ENCODE assay signal across 8 cellular contexts in the genomic region with DNA sequence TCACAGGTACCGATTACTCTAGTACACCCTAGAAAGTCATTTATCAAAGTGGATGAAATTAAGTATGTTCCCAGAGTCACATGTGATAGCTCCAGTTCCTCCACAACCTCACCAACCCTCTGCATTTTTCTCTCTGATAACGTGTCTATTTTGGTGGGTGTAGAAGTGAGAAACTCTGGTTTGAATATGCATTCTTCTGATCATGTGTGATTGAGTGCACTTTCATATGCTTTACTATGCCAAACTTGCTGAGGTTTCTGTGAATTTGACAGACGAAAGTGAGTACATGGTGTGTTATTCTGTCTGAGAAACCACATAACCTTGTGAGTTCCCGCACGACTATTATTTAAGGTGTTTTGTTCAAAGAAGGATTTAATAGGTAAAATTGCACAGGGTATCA.
DNase-seq lines count a peak whose midpoint lies in the region; ATAC-seq, FAIRE-seq and TF ChIP-seq lines count a peak whose summit lies in the region.
"Not testable (repeated sequence)": the region's sequence is repeated elsewhere in the genome, so short reads cannot be mapped to it uniquely, and the experiment has no call there.

No MANE protein-coding gene starts in this region.

- not testable (repeated sequence) for H3K27me3 Mint-ChIP-seq in activated T-helper 17 cell treated with anti-CD3 and anti-CD28 coated beads, Interleukin-2, amount 50 U/mL, for 72 hours

- H4K20me1 ChIP-seq in KMS-11 (ENCODE audit: insufficient read depth); endothelial cell of umbilical vein (replicated peaks; ENCODE audit: control insufficient read depth, extremely low read depth, insufficient read depth, low read length): not testable (repeated sequence)

- POLR2A ChIA-PET in endothelial cell of umbilical vein (lab: Charles Lee): not testable (repeated sequence)

- H3K9ac ChIP-seq in KMS-11; endothelial cell of umbilical vein (replicated peaks; ENCODE audit: extremely low read depth, insufficient read depth, low read length): not testable (repeated sequence)

- not testable (repeated sequence) for H3K36me3 Mint-ChIP-seq in activated T-helper 17 cell treated with anti-CD3 and anti-CD28 coated beads, Interleukin-2, amount 50 U/mL, for 72 hours (ENCODE audit: low read depth)

- H3K27me3 ChIP-seq in KMS-11 (ENCODE audit: insufficient read depth, low read depth); endothelial cell of umbilical vein (ENCODE audit: control insufficient read depth in 2 of 2, insufficient read depth in 2 of 2, low read length in 2 of 2): not testable (repeated sequence)

- H3K9me3 Mint-ChIP-seq in activated T-helper 17 cell treated with anti-CD3 and anti-CD28 coated beads, Interleukin-2, amount 50 U/mL, for 72 hours: not testable (repeated sequence)

- not testable (repeated sequence) for DNase-seq in endothelial cell of umbilical vein (ENCODE audit: low read depth, low spot score); urothelium cell line (ENCODE audit: low spot score)

- intact Hi-C loops in endothelial cell of umbilical vein (cut with micrococcal nuclease): loop anchor here (10.0 kb wide), 1 partner anchor 1628 kb away; no protein-coding TSS in a partner anchor

- peak; percentile 64 for ATAC-seq in GM18519 (IDR thresholded peaks at IDR 0.05; ENCODE audit: low FRiP score, unreplicated experiment)
- ATAC-seq in GM19463 (IDR thresholded peaks at IDR 0.05; ENCODE audit: unreplicated experiment): peak; percentile 81
- peak; percentile 57 for ATAC-seq in GM21786 (IDR thresholded peaks at IDR 0.05; ENCODE audit: unreplicated experiment)
- ATAC-seq in HG03097 (IDR thresholded peaks at IDR 0.05; ENCODE audit: low FRiP score, unreplicated experiment): peak; percentile 67
- ATAC-seq in activated T-helper 17 cell treated with anti-CD3 and anti-CD28 coated beads, Interleukin-2, amount 50 U/mL, for 72 hours (replicated peaks): peak; percentile 18

- H2AFZ ChIP-seq in KMS-11 (ENCODE audit: low read depth); endothelial cell of umbilical vein (ENCODE audit: low read depth, low read length): not testable (repeated sequence)

- H3K4me3 Mint-ChIP-seq in activated T-helper 17 cell treated with anti-CD3 and anti-CD28 coated beads, Interleukin-2, amount 50 U/mL, for 72 hours: not testable (repeated sequence)

- CTCF ChIA-PET in endothelial cell of umbilical vein (lab: Charles Lee): not testable (repeated sequence)

- peak overlapping the region; percentile 36; the same call in 1 of the 2 replicates for H3K27ac ChIP-seq in KMS-11
- not testable (repeated sequence) for H3K27ac ChIP-seq in endothelial cell of umbilical vein (ENCODE audit: insufficient read depth, low read depth, low read length)

- not testable (repeated sequence) for H3K4me3 ChIP-seq in KMS-11 (IDR thresholded peaks at IDR 0.05; ENCODE audit: insufficient read depth, low read depth, low read length); endothelial cell of umbilical vein (replicated peaks in 1 of 3; ENCODE audit: insufficient read depth in 1 of 3, low read depth in 1 of 3, low read length in 3 of 3)

- dilution Hi-C loops in endothelial cell of umbilical vein (cut with MboI; ENCODE audit: extremely low pct_ligation_motif_present, low sequenced_read_pairs): not testable (repeated sequence)

- not testable (repeated sequence) for BruUV-seq in endothelial cell of umbilical vein (replicated peaks; lab: Mats Ljungman, UMichigan)

- H3K79me2 ChIP-seq in KMS-11 (ENCODE audit: insufficient read depth, low read depth); endothelial cell of umbilical vein (ENCODE audit: control insufficient read depth, insufficient read depth, low read length): not testable (repeated sequence)

- H3K27ac Mint-ChIP-seq in activated T-helper 17 cell treated with anti-CD3 and anti-CD28 coated beads, Interleukin-2, amount 50 U/mL, for 72 hours: not testable (repeated sequence)

- H3K9me1 ChIP-seq in endothelial cell of umbilical vein (replicated peaks; ENCODE audit: control insufficient read depth, extremely low read depth, insufficient read depth, low read length): not testable (repeated sequence)

- TF ChIP-seq POLR2A in endothelial cell of umbilical vein (IDR thresholded peaks at IDR 0.05; ENCODE audit: low read depth, low read length): not testable (repeated sequence)

- not testable (repeated sequence) for H3K4me2 ChIP-seq in KMS-11; endothelial cell of umbilical vein (ENCODE audit: insufficient read depth, low read length)

- H3K4me1 ChIP-seq in KMS-11 (ENCODE audit: low read depth, poor library complexity, severe bottlenecking): peaks cover 52% of the 10 kb centered on the region
- not testable (repeated sequence) for H3K4me1 ChIP-seq in endothelial cell of umbilical vein (ENCODE audit: control insufficient read depth, extremely low read depth, insufficient read depth, low read length)

- not testable (repeated sequence) for H3K4me1 Mint-ChIP-seq in activated T-helper 17 cell treated with anti-CD3 and anti-CD28 coated beads, Interleukin-2, amount 50 U/mL, for 72 hours

- peak; percentile 88 for FAIRE-seq in endothelial cell of umbilical vein (lab: Jason Lieb, UNC)
- peak; percentile 9 for FAIRE-seq in urothelium cell line (lab: Jason Lieb, UNC)

- H3K36me3 ChIP-seq in KMS-11 (ENCODE audit: insufficient read depth); endothelial cell of umbilical vein (ENCODE audit: control insufficient read depth in 2 of 2, extremely low read depth in 1 of 2, insufficient read depth in 2 of 2, low read length in 2 of 2): not testable (repeated sequence)

- not testable (repeated sequence) for H3K9me3 ChIP-seq in endothelial cell of umbilical vein (replicated peaks; ENCODE audit: control insufficient read depth, insufficient read depth, low read length)

- not testable (repeated sequence) for TF ChIP-seq CTCF in KMS-11 (conservative IDR thresholded peaks at IDR 0.05; ENCODE audit: low read depth, low read length); endothelial cell of umbilical vein (IDR thresholded peaks at IDR 0.05; ENCODE audit: extremely low read depth in 1 of 2, insufficient read depth in 1 of 2, low read depth in 1 of 2, low read length in 2 of 2)

Comparison
In these comparisons a context has a peak if more than half of its experiments do, and no peak if none do; other contexts are left out.
1. ATAC-seq: peak in every context shown above with its lines; median percentile 81 in GM19463; 67 in HG03097; 64 in GM18519; 57 in GM21786; 18 in activated T-helper 17 cell treated with anti-CD3 and anti-CD28 coated beads, Interleukin-2, amount 50 U/mL, for 72 hours.